Comparison of ENCODE assay signal across 9 cellular contexts in genomic region chr16:11297492-11298142, GRCh38. TPM values are rescaled to one million over a fixed set of nuclear protein-coding genes. Genes with fewer than 3 reads are reported as not detected.
DNase-seq lines count a peak whose midpoint lies in the region; ATAC-seq and TF ChIP-seq lines count a peak whose summit lies in the region.
"Had no signal": no experiment of that assay in that cellular context is flagged by ENCODE, and none has a peak within 500 bp of the region (broad histone marks: within the 10 kb centered on the region; RNA-seq: fewer than 3 reads in every experiment).

No MANE protein-coding gene starts in this region.

- no peaks in the 10 kb centered on the region for H3K9me3 ChIP-seq in adipocyte (ENCODE audit: control insufficient read depth, low read length)
- no peaks in the 10 kb centered on the region for H3K9me3 ChIP-seq in spleen

- no peak overlapping the region for H2AFZ ChIP-seq in KMS-11 (ENCODE audit: low read depth)

- peaks cover 42% of the 10 kb centered on the region for H3K27me3 ChIP-seq in KMS-11 (ENCODE audit: insufficient read depth, low read depth)
- H3K27me3 ChIP-seq in adipocyte (replicated peaks; ENCODE audit: control insufficient read depth, insufficient read depth, low read length): peaks cover 4% of the 10 kb centered on the region
- H3K27me3 ChIP-seq in spleen (replicated peaks in 1 of 7): peaks cover 0 to 8% (median 0%) of the 10 kb centered on the region in 7 donors

- H3K4me1 ChIP-seq in KMS-11 (ENCODE audit: low read depth, poor library complexity, severe bottlenecking): peaks cover 38% of the 10 kb centered on the region
- H3K4me1 ChIP-seq in adipocyte (ENCODE audit: control insufficient read depth, insufficient read depth, low read length): peaks cover 14% of the 10 kb centered on the region
- H3K4me1 ChIP-seq in spleen: peaks cover 16 to 62% (median 37%) of the 10 kb centered on the region in 6 donors

- DNase-seq in ELF-1 (ENCODE audit: low read depth, low spot score): peak; percentile 54
- peak; percentile 24 to 80 (median 38) for DNase-seq in T-helper 1 cell
- peak; percentile 82 for DNase-seq in adipocyte (ENCODE audit: low read depth)
- DNase-seq in hepatic stellate cell (ENCODE audit: low spot score): peak; percentile 49
- peak; percentile 96 for DNase-seq in spleen
- no peak for DNase-seq in HEK293T (ENCODE audit: extremely low spot score)

- H4K20me1 ChIP-seq in KMS-11 (ENCODE audit: insufficient read depth): no peaks in the 10 kb centered on the region

- no peaks in the 10 kb centered on the region for H3K79me2 ChIP-seq in KMS-11 (ENCODE audit: insufficient read depth, low read depth)

- no peak overlapping the region for H3K9ac ChIP-seq in KMS-11
- H3K9ac ChIP-seq in adipocyte (ENCODE audit: low read length): no peak overlapping the region

- H3K27ac ChIP-seq in KMS-11 (no peak overlapping the region), spleen (peak overlapping the region in 5 of 8 donors; percentile 34 to 66 (median 60))
- H3K27ac ChIP-seq: epithelial cell of prostate had no signal

- POLR2A ChIA-PET in HEK293T (lab: Yijun Ruan, JAX): interaction anchor here (0.9 to 1.6 kb wide), 3 partner anchors 14 to 42 kb away, joined by 3 to 4 read pairs (median 3); partner anchors contain the start of gene SOCS1

- ATAC-seq in GM21529 (IDR thresholded peaks at IDR 0.05; ENCODE audit: unreplicated experiment): peak; percentile 79

- CTCF ChIA-PET in HEK293T (lab: Yijun Ruan, JAX): interaction anchor here (0.5 to 0.6 kb wide), 2 partner anchors 21 to 27 kb away, joined by 3 read pairs; no protein-coding TSS in a partner anchor

- TF ChIP-seq CTCF in KMS-11 (conservative IDR thresholded peaks at IDR 0.05; ENCODE audit: low read depth, low read length): no peak
- TF ChIP-seq CTCF in spleen (IDR thresholded peaks at IDR 0.05 in 8 of 11, conservative IDR thresholded peaks at IDR 0.05 in 3 of 11): peak in 5 of 11 experiments; percentile 16 to 44 (median 19)

- no peak for TF ChIP-seq POLR2A in spleen (IDR thresholded peaks at IDR 0.05)

- peak overlapping the region; percentile 62 for H3K4me2 ChIP-seq in KMS-11

- H3K36me3 ChIP-seq in KMS-11 (ENCODE audit: insufficient read depth) (no peaks in the 10 kb centered on the region), adipocyte (ENCODE audit: control insufficient read depth, insufficient read depth, low read length, severe bottlenecking) (no peaks in the 10 kb centered on the region), spleen (no peaks in the 10 kb centered on the region)

- H3K4me3 ChIP-seq in KMS-11 (IDR thresholded peaks at IDR 0.05; ENCODE audit: insufficient read depth, low read depth, low read length) (no peak overlapping the region), adipocyte (ENCODE audit: low read length) (peak overlapping the region; percentile 6), spleen (peak overlapping the region in 4 of 8 donors; percentile 7 to 47 (median 12))

- intact Hi-C loops in spleen (cut with DNase I; ENCODE audit: low total_unique reads): no loop called here

- WGBS in spleen, 5 donors: 7 to 12% (median 10%) methylated on average over 14 to 19 of the region's 19 CpGs

TF ChIP-seq in HEK293T, 16 proteins besides CTCF, POLR2A, EP300 and RAD21:
- TF ChIP-seq FOXK2 (IDR thresholded peaks at IDR 0.05): no peak
- no peak for TF ChIP-seq L3MBTL2 (conservative IDR thresholded peaks at IDR 0.05)
- no peak for TF ChIP-seq ZNF384 (IDR thresholded peaks at IDR 0.05)

RNA-seq across cellular contexts. Expression of gene PRM1, which starts 16.5 kb away (rescaled TPM):
- not detected for total RNA-seq in spleen
- not detected for polyA plus RNA-seq in spleen

RNA-seq across cellular contexts. Expression of gene PRM2, which starts 21.3 kb away (rescaled TPM):
- total RNA-seq in spleen: not detected
- polyA plus RNA-seq in spleen: not detected

RNA-seq across cellular contexts. Expression of gene PRM3, which starts 24.2 kb away (rescaled TPM):
- total RNA-seq in spleen: not detected
- not detected for polyA plus RNA-seq in spleen

RNA-seq across cellular contexts. Expression of gene TNP2, which starts 28.5 kb away (rescaled TPM):
- not detected for total RNA-seq in spleen
- not detected for polyA plus RNA-seq in spleen

RNA-seq across cellular contexts. Expression of gene SOCS1, which starts 41.6 kb away (rescaled TPM):
- 10 to 100 TPM in 6 of 7 donors, 1 to 10 TPM in 1; 7.7 to 50.8 (median 24.0) TPM for total RNA-seq in spleen
- polyA plus RNA-seq in spleen: 10 to 100 TPM; 17.0 to 43.3 (median 19.6) TPM
